Comparison of ENCODE assay signal across 1 cellular context in the genomic region with DNA sequence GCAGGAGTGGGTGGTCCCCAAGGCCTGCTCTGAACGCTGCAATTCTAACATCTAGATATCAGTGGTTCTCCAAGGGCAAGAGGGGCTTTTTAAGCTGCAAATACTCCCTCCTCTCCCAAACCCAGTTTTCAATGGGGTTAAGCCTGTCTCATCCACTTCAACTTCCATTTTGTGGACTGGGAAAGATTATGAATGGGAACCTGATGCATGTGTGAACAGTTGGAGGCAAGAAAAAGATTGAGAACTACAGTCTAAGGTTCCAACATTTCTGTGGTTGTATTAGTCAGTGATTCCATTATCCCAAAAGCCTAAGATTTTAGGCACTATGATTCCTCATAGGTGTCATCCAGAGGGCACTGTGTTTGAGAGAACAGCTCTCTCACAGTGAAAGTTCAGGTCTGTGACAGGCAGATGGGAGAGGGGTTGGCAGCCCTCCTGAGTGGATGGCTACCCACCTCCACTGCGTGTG.
A peak's percentile ranks its signal among the peaks of the same experiment; 100 is the strongest.
TF ChIP-seq lines count a peak whose summit lies in the region.

No MANE protein-coding gene starts in this region.

TF ChIP-seq in HepG2, 621 proteins besides CTCF, POLR2A, EP300 and RAD21:
- TF ChIP-seq, protein P1, sequence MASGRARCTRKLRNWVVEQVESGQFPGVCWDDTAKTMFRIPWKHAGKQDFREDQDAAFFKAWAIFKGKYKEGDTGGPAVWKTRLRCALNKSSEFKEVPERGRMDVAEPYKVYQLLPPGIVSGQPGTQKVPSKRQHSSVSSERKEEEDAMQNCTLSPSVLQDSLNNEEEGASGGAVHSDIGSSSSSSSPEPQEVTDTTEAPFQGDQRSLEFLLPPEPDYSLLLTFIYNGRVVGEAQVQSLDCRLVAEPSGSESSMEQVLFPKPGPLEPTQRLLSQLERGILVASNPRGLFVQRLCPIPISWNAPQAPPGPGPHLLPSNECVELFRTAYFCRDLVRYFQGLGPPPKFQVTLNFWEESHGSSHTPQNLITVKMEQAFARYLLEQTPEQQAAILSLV (CRISPR knock-in tag; IDR thresholded peaks at IDR 0.05; ENCODE audit: borderline replicate concordance): no peak
- 0 out of 2 replicates have a peak, but pooled peaks have one; percentile 1 for TF ChIP-seq ZFX (CRISPR knock-in tag; IDR thresholded peaks at IDR 0.05; ENCODE audit: low read depth)
- TF ChIP-seq RARG (CRISPR knock-in tag; IDR thresholded peaks at IDR 0.05; ENCODE audit: low read depth): 0 out of 2 replicates have a peak, but pooled peaks have one; percentile 24
- 0 out of 2 replicates have a peak, but pooled peaks have one; percentile 17 for TF ChIP-seq ZSCAN29 (CRISPR knock-in tag; conservative IDR thresholded peaks at IDR 0.05)
- TF ChIP-seq TARDBP (CRISPR knock-in tag; IDR thresholded peaks at IDR 0.05): peak; percentile 60; the same call in 1 of the 2 replicates
- TF ChIP-seq JUN (CRISPR knock-in tag; IDR thresholded peaks at IDR 0.05): no peak
- no peak for TF ChIP-seq CBX2 (IDR thresholded peaks at IDR 0.05; ENCODE audit: low read depth, low read length)
- 0 out of 2 replicates have a peak, but pooled peaks have one; percentile 15 for TF ChIP-seq CBX2 (CRISPR knock-in tag; IDR thresholded peaks at IDR 0.05; ENCODE audit: low read depth)
- peak; percentile 36; the same call in 1 of the 2 replicates for TF ChIP-seq POLR2AphosphoS5 (IDR thresholded peaks at IDR 0.05; ENCODE audit: low read depth, low read length)
- no peak for TF ChIP-seq NONO (IDR thresholded peaks at IDR 0.05)
- no peak for TF ChIP-seq NONO (CRISPR knock-in tag; conservative IDR thresholded peaks at IDR 0.05)
- 0 out of 2 replicates have a peak, but pooled peaks have one; percentile 19 for TF ChIP-seq PAX8 (CRISPR knock-in tag; IDR thresholded peaks at IDR 0.05; ENCODE audit: borderline replicate concordance)
- TF ChIP-seq SSRP1 (CRISPR knock-in tag; IDR thresholded peaks at IDR 0.05): peak; percentile 72
- peak; percentile 56; the same call in 1 of the 2 replicates for TF ChIP-seq ZC3H13 (CRISPR knock-in tag; IDR thresholded peaks at IDR 0.05)
- 0 out of 2 replicates have a peak, but pooled peaks have one; percentile 3 for TF ChIP-seq ZNF678 (CRISPR knock-in tag; IDR thresholded peaks at IDR 0.05)
- TF ChIP-seq ATF7 (IDR thresholded peaks at IDR 0.05): no peak
- no peak for TF ChIP-seq ATF7 (CRISPR knock-in tag; IDR thresholded peaks at IDR 0.05)
- 0 out of 2 replicates have a peak, but pooled peaks have one; percentile 13 for TF ChIP-seq BORCS8-MEF2B (CRISPR knock-in tag; IDR thresholded peaks at IDR 0.05)
- no peak for TF ChIP-seq ZNF770 (CRISPR knock-in tag; IDR thresholded peaks at IDR 0.05)
- TF ChIP-seq ATAD3A (CRISPR knock-in tag; IDR thresholded peaks at IDR 0.05): no peak
- no peak for TF ChIP-seq AFF4 (CRISPR knock-in tag; IDR thresholded peaks at IDR 0.05)
- TF ChIP-seq ARNTL (CRISPR knock-in tag; IDR thresholded peaks at IDR 0.05): no peak
- TF ChIP-seq, protein P2, sequence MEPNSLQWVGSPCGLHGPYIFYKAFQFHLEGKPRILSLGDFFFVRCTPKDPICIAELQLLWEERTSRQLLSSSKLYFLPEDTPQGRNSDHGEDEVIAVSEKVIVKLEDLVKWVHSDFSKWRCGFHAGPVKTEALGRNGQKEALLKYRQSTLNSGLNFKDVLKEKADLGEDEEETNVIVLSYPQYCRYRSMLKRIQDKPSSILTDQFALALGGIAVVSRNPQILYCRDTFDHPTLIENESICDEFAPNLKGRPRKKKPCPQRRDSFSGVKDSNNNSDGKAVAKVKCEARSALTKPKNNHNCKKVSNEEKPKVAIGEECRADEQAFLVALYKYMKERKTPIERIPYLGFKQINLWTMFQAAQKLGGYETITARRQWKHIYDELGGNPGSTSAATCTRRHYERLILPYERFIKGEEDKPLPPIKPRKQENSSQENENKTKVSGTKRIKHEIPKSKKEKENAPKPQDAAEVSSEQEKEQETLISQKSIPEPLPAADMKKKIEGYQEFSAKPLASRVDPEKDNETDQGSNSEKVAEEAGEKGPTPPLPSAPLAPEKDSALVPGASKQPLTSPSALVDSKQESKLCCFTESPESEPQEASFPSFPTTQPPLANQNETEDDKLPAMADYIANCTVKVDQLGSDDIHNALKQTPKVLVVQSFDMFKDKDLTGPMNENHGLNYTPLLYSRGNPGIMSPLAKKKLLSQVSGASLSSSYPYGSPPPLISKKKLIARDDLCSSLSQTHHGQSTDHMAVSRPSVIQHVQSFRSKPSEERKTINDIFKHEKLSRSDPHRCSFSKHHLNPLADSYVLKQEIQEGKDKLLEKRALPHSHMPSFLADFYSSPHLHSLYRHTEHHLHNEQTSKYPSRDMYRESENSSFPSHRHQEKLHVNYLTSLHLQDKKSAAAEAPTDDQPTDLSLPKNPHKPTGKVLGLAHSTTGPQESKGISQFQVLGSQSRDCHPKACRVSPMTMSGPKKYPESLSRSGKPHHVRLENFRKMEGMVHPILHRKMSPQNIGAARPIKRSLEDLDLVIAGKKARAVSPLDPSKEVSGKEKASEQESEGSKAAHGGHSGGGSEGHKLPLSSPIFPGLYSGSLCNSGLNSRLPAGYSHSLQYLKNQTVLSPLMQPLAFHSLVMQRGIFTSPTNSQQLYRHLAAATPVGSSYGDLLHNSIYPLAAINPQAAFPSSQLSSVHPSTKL (CRISPR knock-in tag; IDR thresholded peaks at IDR 0.05): 0 out of 2 replicates have a peak, but pooled peaks have one; percentile 10
- TF ChIP-seq MXI1 (IDR thresholded peaks at IDR 0.05; ENCODE audit: borderline replicate concordance, low read depth, low read length): no peak
- TF ChIP-seq, protein P3, sequence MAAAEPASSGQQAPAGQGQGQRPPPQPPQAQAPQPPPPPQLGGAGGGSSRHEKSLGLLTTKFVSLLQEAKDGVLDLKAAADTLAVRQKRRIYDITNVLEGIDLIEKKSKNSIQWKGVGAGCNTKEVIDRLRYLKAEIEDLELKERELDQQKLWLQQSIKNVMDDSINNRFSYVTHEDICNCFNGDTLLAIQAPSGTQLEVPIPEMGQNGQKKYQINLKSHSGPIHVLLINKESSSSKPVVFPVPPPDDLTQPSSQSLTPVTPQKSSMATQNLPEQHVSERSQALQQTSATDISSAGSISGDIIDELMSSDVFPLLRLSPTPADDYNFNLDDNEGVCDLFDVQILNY (CRISPR knock-in tag; conservative IDR thresholded peaks at IDR 0.05): no peak
- peak; percentile 54; the same call in 1 of the 2 replicates for TF ChIP-seq POLR2G (IDR thresholded peaks at IDR 0.05; ENCODE audit: low read depth, low read length)
- 0 out of 2 replicates have a peak, but pooled peaks have one; percentile 29 for TF ChIP-seq ZNF30 (CRISPR knock-in tag; IDR thresholded peaks at IDR 0.05)
- TF ChIP-seq RBM22 (optimal IDR thresholded peaks at IDR 0.05; ENCODE audit: low read length): peak; percentile 86
- 0 out of 2 replicates have a peak, but pooled peaks have one; percentile 19 for TF ChIP-seq ATF2 (CRISPR knock-in tag; IDR thresholded peaks at IDR 0.05)
- no peak for TF ChIP-seq GFI1 (CRISPR knock-in tag; IDR thresholded peaks at IDR 0.05; ENCODE audit: borderline replicate concordance)
- TF ChIP-seq ZNF326 (CRISPR knock-in tag; IDR thresholded peaks at IDR 0.05; ENCODE audit: borderline replicate concordance): no peak
- peak; percentile 19; the same call in 1 of the 2 replicates for TF ChIP-seq ZNF691 (CRISPR knock-in tag; IDR thresholded peaks at IDR 0.05; ENCODE audit: borderline replicate concordance, low read depth)
- peak; percentile 58; the same call in 1 of the 2 replicates for TF ChIP-seq RBFOX2 (IDR thresholded peaks at IDR 0.05; ENCODE audit: low read depth, low read length)
- peak; percentile 17 for TF ChIP-seq TEAD3 (CRISPR knock-in tag; optimal IDR thresholded peaks at IDR 0.05; ENCODE audit: borderline replicate concordance)
- TF ChIP-seq, protein P4, sequence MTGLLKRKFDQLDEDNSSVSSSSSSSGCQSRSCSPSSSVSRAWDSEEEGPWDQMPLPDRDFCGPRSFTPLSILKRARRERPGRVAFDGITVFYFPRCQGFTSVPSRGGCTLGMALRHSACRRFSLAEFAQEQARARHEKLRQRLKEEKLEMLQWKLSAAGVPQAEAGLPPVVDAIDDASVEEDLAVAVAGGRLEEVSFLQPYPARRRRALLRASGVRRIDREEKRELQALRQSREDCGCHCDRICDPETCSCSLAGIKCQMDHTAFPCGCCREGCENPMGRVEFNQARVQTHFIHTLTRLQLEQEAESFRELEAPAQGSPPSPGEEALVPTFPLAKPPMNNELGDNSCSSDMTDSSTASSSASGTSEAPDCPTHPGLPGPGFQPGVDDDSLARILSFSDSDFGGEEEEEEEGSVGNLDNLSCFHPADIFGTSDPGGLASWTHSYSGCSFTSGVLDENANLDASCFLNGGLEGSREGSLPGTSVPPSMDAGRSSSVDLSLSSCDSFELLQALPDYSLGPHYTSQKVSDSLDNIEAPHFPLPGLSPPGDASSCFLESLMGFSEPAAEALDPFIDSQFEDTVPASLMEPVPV (CRISPR knock-in tag; IDR thresholded peaks at IDR 0.05): peak; percentile 38; the same call in 1 of the 2 replicates
- TF ChIP-seq ZNF749 (CRISPR knock-in tag; IDR thresholded peaks at IDR 0.05; ENCODE audit: borderline replicate concordance): no peak
- peak; percentile 15; the same call in 1 of the 2 replicates for TF ChIP-seq SOX5 (CRISPR knock-in tag; IDR thresholded peaks at IDR 0.05; ENCODE audit: borderline replicate concordance)
TF ChIP-seq in HepG2: peak in this region for 21.
